Comparison of ENCODE assay signal across 1 cellular context in the genomic region with DNA sequence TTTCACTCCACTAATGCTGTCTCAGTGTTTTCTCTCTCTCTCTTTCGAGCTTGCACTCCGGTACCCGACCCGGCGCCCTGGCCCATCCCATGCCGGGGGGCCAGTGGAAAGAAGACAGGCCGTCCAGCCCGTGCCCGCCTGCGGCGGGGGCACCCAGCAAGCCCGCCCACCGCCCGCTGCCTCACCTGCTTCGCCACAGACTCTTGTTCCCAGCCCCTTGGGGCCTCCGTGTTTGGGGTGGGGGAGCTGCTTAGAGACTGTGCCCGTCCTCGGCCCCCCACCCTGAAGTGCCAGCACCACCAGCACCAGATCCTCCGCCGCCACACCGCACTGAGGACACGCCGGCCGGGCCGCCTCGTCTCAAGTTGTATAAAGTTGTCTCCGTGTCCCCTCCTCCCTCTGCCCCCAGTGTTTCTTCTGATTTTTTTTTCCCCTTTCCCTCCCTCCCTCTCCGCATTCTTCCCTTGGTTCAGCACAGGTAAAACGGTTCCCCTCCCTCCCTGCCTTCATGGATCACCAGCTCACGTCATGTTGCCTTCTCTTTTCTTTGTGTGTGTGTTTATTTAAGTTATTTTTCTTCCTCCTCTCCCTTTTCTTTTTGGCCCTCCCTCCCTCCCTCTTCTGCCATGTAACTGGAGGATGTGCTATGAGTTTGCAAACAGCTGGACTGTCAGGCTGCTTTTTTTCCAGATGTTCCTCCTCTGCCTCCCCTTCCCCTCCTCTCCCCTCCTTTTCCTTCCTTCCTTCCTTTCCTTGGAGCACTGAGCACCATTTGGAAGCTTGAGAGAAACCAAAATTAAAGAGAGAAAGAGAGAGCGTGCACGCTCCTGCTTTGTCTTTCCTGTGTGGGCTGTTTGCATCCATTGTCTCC.
TF ChIP-seq lines count a peak whose summit lies in the region.

No MANE protein-coding gene starts in this region.

TF ChIP-seq in HepG2, 621 proteins besides CTCF, POLR2A, EP300 and RAD21 (continued from another document):
- TF ChIP-seq, protein P1, sequence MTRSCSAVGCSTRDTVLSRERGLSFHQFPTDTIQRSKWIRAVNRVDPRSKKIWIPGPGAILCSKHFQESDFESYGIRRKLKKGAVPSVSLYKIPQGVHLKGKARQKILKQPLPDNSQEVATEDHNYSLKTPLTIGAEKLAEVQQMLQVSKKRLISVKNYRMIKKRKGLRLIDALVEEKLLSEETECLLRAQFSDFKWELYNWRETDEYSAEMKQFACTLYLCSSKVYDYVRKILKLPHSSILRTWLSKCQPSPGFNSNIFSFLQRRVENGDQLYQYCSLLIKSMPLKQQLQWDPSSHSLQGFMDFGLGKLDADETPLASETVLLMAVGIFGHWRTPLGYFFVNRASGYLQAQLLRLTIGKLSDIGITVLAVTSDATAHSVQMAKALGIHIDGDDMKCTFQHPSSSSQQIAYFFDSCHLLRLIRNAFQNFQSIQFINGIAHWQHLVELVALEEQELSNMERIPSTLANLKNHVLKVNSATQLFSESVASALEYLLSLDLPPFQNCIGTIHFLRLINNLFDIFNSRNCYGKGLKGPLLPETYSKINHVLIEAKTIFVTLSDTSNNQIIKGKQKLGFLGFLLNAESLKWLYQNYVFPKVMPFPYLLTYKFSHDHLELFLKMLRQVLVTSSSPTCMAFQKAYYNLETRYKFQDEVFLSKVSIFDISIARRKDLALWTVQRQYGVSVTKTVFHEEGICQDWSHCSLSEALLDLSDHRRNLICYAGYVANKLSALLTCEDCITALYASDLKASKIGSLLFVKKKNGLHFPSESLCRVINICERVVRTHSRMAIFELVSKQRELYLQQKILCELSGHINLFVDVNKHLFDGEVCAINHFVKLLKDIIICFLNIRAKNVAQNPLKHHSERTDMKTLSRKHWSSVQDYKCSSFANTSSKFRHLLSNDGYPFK (CRISPR knock-in tag; IDR thresholded peaks at IDR 0.05; ENCODE audit: borderline replicate concordance), result no peak
- TF ChIP-seq ZNF674 (CRISPR knock-in tag; IDR thresholded peaks at IDR 0.05; ENCODE audit: low read depth) (no peak), ZNF496 (CRISPR knock-in tag; IDR thresholded peaks at IDR 0.05; ENCODE audit: insufficient replicate concordance) (no peak), NFAT5 (CRISPR knock-in tag; IDR thresholded peaks at IDR 0.05) (no peak), KLF12 (CRISPR knock-in tag; IDR thresholded peaks at IDR 0.05; ENCODE audit: borderline replicate concordance) (no peak)
